In the genomic region with DNA sequence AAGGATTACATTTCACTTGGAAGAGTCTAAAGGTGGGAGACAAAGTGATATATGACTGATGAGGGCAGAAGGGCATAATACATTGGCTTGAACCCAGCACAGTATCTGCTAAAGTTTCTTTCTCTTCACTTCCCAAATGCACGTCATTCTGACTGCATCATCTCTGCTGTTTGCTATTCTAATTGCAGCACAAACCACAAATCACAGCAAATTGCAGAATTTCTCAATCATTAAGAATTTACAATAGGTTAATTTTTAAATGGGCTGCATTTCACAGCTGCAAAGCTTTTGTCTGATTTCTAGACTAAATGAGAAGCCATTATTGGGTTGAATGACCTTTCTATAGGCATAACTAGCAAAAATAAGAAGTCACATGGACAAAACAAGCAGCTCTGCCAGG, we compare ENCODE assay signal across 16 cellular contexts.
"Had no signal": no experiment of that assay in that cellular context is flagged by ENCODE, and none has a peak within 500 bp of the region (broad histone marks: within the 10 kb centered on the region; RNA-seq: fewer than 3 reads in every experiment).

No MANE protein-coding gene starts in this region.

- H3K4me3 ChIP-seq: esophagus squamous epithelium, gastroesophageal sphincter, lung, pancreas, upper lobe of right lung had no signal

- DNase-seq: activated CD4-positive, alpha-beta T cell treated with anti-CD3 and anti-CD28 coated beads for 4 hours; activated CD8-positive, alpha-beta memory T cell treated with anti-CD3 and anti-CD28 coated beads, Interleukin-2, amount 50 U/mL, for 4 hours; activated CD8-positive, alpha-beta T cell treated with anti-CD3 and anti-CD28 coated beads for 36 hours; activated naive CD8-positive, alpha-beta T cell treated with anti-CD3 and anti-CD28 coated beads, Interleukin-2, amount 10 ng/mL, durations not matched to agents 7 days and 5 days; activated T-cell treated with anti-CD3 and anti-CD28 coated beads, Interleukin-2, amount 50 U/mL, for 72 hours; aorta; esophagus squamous epithelium; midbrain; pancreas; retina; stimulated activated CD4-positive, alpha-beta T cell treated with anti-CD3 and anti-CD28 coated beads, Interleukin-4, amount 100 ng/mL, for 1 hour; stimulated activated CD8-positive, alpha-beta memory T cell treated with anti-CD3 and anti-CD28 coated beads, Interleukin-4, amount 100 ng/mL, for 48 hours; stimulated activated naive CD8-positive, alpha-beta T cell treated with anti-CD3 and anti-CD28 coated beads, Interleukin-15, Interleukin-2, amounts not matched to agents 100 U/mL and 50 U/mL, for 24 hours; upper lobe of right lung had no signal

- H3K9me3 ChIP-seq: esophagus squamous epithelium, gastroesophageal sphincter, pancreas, upper lobe of right lung had no signal

- H3K27me3 ChIP-seq: esophagus squamous epithelium, gastroesophageal sphincter, pancreas, upper lobe of right lung had no signal

- H3K36me3 ChIP-seq: esophagus squamous epithelium, gastroesophageal sphincter, pancreas, upper lobe of right lung had no signal

- H3K27ac ChIP-seq: esophagus squamous epithelium, gastroesophageal sphincter, pancreas, upper lobe of right lung had no signal

- ATAC-seq: activated CD8-positive, alpha-beta T cell treated with anti-CD3 and anti-CD28 coated beads for 36 hours; activated T-cell treated with anti-CD3 and anti-CD28 coated beads, Interleukin-2, amount 50 U/mL, for 72 hours; gastroesophageal sphincter; pancreas; stimulated activated naive CD8-positive, alpha-beta T cell treated with anti-CD3 and anti-CD28 coated beads, Interleukin-15, Interleukin-2, amounts not matched to agents 100 U/mL and 50 U/mL, for 24 hours; upper lobe of right lung had no signal

- H3K4me1 ChIP-seq: esophagus squamous epithelium, gastroesophageal sphincter, pancreas, upper lobe of right lung had no signal
